ENCODE assay signal across 23 cellular contexts in genomic region chr3:122956685-122957455, GRCh38.
DNase-seq lines count a peak whose midpoint lies in the region; ATAC-seq and TF ChIP-seq lines count a peak whose summit lies in the region.
"Had no signal": no experiment of that assay in that cellular context is flagged by ENCODE, and none has a peak within 500 bp of the region (broad histone marks: within the 10 kb centered on the region; RNA-seq: fewer than 3 reads in every experiment).

No MANE protein-coding gene starts in this region.

- no peaks in the 10 kb centered on the region for H3K27me3 ChIP-seq in gastroesophageal sphincter
- H3K27me3 ChIP-seq in left lung, result no peaks in the 10 kb centered on the region
- H3K27me3 ChIP-seq in thoracic aorta (replicated peaks; ENCODE audit: insufficient read depth), result no peaks in the 10 kb centered on the region
- H3K27me3 ChIP-seq: BE2C had no signal

- H3K9me3 ChIP-seq in gastroesophageal sphincter, result no peaks in the 10 kb centered on the region
- H3K9me3 ChIP-seq in left lung, result no peaks in the 10 kb centered on the region
- H3K9me3 ChIP-seq in thoracic aorta, result no peaks in the 10 kb centered on the region
- H3K9me3 ChIP-seq: BE2C, psoas muscle had no signal

- no peak for TF ChIP-seq POLR2A in gastroesophageal sphincter (IDR thresholded peaks at IDR 0.05)

- H3K27ac ChIP-seq in VCaP (peak overlapping the region; percentile 65), gastroesophageal sphincter (peak overlapping the region in 2 of 4 donors; percentile 37 to 43), left lung (peak overlapping the region in 1 of 2 donors; percentile 13), thoracic aorta (peak overlapping the region; percentile 17 to 51)
- H3K27ac ChIP-seq: foreskin keratinocyte, psoas muscle had no signal

- no peaks in the 10 kb centered on the region for H3K36me3 ChIP-seq in gastroesophageal sphincter
- no peaks in the 10 kb centered on the region for H3K36me3 ChIP-seq in left lung
- no peaks in the 10 kb centered on the region for H3K36me3 ChIP-seq in thoracic aorta
- H3K36me3 ChIP-seq: BE2C had no signal

- no peak for TF ChIP-seq EP300 in gastroesophageal sphincter (IDR thresholded peaks at IDR 0.05)

- 43 to 75% methylated on average over 1 to 2 of the region's 16 CpGs for WGBS in gastroesophageal sphincter (ENCODE audit: low coverage in 1 of 2), 2 donors

- ATAC-seq in gastroesophageal sphincter, result peak; percentile 46
- peak; percentile 72 for ATAC-seq in left lung
- no peak for ATAC-seq in thoracic aorta (ENCODE audit: insufficient number of reproducible peaks, low FRiP score, low read depth)
- ATAC-seq in GM18519 (IDR thresholded peaks at IDR 0.05; ENCODE audit: low FRiP score, unreplicated experiment), result no peak
- ATAC-seq in HG03521 (IDR thresholded peaks at IDR 0.05; ENCODE audit: unreplicated experiment), result no peak
- ATAC-seq in HG03378 (IDR thresholded peaks at IDR 0.05; ENCODE audit: unreplicated experiment), result no peak
- ATAC-seq: activated naive CD8-positive, alpha-beta T cell treated with anti-CD3 and anti-CD28 coated beads, Interleukin-2, amount 50 U/mL, for 24 hours; esophagus mucosa; foreskin keratinocyte; left colon; psoas muscle; stimulated activated effector memory CD8-positive, alpha-beta T cell treated with anti-CD3 and anti-CD28 coated beads, Interleukin-12 subunit alpha, Interleukin-12 subunit beta, amount 100 ng/mL, for 72 hours had no signal

- H3K4me3 ChIP-seq in gastroesophageal sphincter (no peak overlapping the region), left lung (no peak overlapping the region), thoracic aorta (peak overlapping the region; percentile 37)
- H3K4me3 ChIP-seq: psoas muscle had no signal

- intact Hi-C loops in left lung (cut with DNase I), result no loop called here

- TF ChIP-seq CTCF in VCaP (conservative IDR thresholded peaks at IDR 0.05) (no peak), gastroesophageal sphincter (IDR thresholded peaks at IDR 0.05) (no peak), left lung (IDR thresholded peaks at IDR 0.05) (no peak), thoracic aorta (IDR thresholded peaks at IDR 0.05) (no peak)

- no peak for DNase-seq in left lung
- DNase-seq in thoracic aorta (ENCODE audit: low spot score), result no peak
- DNase-seq in NCI-H1694 (lab: John Stamatoyannopoulos, UW), result no peak
- DNase-seq: activated naive CD8-positive, alpha-beta T cell treated with anti-CD3 and anti-CD28 coated beads, Interleukin-2, amount 50 U/mL, for 24 hours; activated T-cell treated with anti-CD3 and anti-CD28 coated beads, Interleukin-2, amount 50 U/mL, for 48 hours; BE2C; CD8-positive, alpha-beta memory T cell; foreskin keratinocyte; Kasumi-1; left colon; NCI-H1436; NCI-H345; occipital lobe; psoas muscle; RPMI8226; trophoblast cell had no signal

- peaks cover 0 to 27% (median 12%) of the 10 kb centered on the region in 3 donors for H3K4me1 ChIP-seq in gastroesophageal sphincter
- H3K4me1 ChIP-seq in left lung, result peaks cover 0 to 14% of the 10 kb centered on the region in 2 donors
- H3K4me1 ChIP-seq in thoracic aorta (ENCODE audit: control insufficient read depth in 1 of 2, low read depth in 2 of 2), result peaks cover 19 to 52% of the 10 kb centered on the region in 2 donors
- H3K4me1 ChIP-seq: psoas muscle had no signal

Comparison
In these comparisons a context has a peak if more than half of its experiments do, and no peak if none do; other contexts are left out.
1. ATAC-seq: peak in gastroesophageal sphincter (single experiment) and left lung (single experiment); none in thoracic aorta (single experiment), GM18519 (single experiment), HG03521 (single experiment) and HG03378 (single experiment).